Comparison of ENCODE assay signal across 2 cellular contexts in genomic region chr3:59027607-59028006, GRCh38.
TF ChIP-seq lines count a peak whose summit lies in the region.

No MANE protein-coding gene starts in this region.

TF ChIP-seq in SK-N-SH, 30 proteins besides CTCF, POLR2A, EP300 and RAD21:
- TF ChIP-seq, protein P1, sequence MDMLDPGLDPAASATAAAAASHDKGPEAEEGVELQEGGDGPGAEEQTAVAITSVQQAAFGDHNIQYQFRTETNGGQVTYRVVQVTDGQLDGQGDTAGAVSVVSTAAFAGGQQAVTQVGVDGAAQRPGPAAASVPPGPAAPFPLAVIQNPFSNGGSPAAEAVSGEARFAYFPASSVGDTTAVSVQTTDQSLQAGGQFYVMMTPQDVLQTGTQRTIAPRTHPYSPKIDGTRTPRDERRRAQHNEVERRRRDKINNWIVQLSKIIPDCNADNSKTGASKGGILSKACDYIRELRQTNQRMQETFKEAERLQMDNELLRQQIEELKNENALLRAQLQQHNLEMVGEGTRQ (IDR thresholded peaks at IDR 0.05; ENCODE audit: borderline replicate concordance, low read depth, low read length): no peak
- TF ChIP-seq PBX3 (IDR thresholded peaks at IDR 0.05): no peak

TF ChIP-seq in SK-N-SH treated with all-trans-retinoic acid at 6 μM for 48 hours, 23 proteins besides CTCF, POLR2A, EP300 and RAD21:
- TF ChIP-seq GLIS3 (CRISPR knock-in tag; IDR thresholded peaks at IDR 0.05): no peak
